Comparison of ENCODE assay signal across 8 cellular contexts in the genomic region with DNA sequence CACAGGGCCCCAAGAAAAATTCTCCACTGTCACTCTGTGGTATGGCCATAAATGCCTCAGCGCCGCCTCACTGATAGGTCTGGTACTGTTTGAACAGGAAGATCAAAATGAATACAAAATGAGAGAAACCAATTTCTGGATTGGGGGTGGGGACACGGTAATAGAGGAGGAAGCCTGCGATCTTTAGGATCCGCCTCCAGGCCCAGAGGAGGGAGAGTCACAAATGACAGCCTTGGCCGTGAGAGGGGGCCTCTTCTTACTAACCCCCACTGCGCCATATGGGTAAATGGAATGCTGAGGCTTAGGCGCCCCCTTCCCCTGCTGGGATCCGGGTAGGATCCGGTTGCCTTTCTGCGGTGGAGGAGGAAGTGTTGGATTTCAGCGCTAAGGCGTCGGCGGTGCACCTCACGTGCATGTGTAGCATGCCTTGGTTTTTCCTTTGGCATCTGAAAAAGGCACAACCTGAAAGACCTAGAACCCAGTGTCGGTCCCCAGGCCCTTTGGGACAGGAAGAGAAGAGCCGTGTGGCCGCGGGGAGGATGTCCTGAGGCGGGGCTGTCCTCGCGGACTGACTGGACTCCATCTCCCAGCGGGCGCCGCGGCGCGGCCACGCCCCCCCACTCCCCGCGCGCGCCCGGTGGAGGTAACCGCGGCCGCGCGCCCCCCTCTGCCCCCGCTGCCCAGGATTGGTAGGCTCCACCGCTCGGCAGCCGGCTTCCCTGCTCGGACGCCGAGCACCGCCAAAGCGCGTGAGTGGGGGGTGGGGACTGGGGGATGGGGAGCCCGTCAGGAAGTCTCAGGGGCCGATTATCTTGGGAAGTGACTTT. TPM values are rescaled to one million over a fixed set of nuclear protein-coding genes. Genes with fewer than 3 reads are reported as not detected.
DNase-seq lines count a peak whose midpoint lies in the region; ATAC-seq, FAIRE-seq and TF ChIP-seq lines count a peak whose summit lies in the region.

No MANE protein-coding gene starts in this region.

- DNase-seq in GM12891 (ENCODE audit: insufficient read length, low spot score) = peak; percentile 85
- DNase-seq in NCI-H1436 treated with DMSO at 0.1 percent for 48 hours (lab: John Stamatoyannopoulos, UW) = peak; percentile 58
- DNase-seq in T-cell = peak; percentile 72 to 90 (median 81)
- peak; percentile 92 to 95 (median 94) for DNase-seq in adrenal gland
- peak; percentile 90 to 91 for DNase-seq in heart right ventricle
- peak; percentile 96 for DNase-seq in posterior vena cava (ENCODE audit: low spot score)
- peak; percentile 91 to 98 for DNase-seq in upper lobe of left lung

- peak in 1 of 4 donors; percentile 19 for TF ChIP-seq EP300 in upper lobe of left lung (IDR thresholded peaks at IDR 0.05)

- intact Hi-C loops in adrenal gland (cut with DNase I) = loop anchor here (5.0 to 10.0 kb wide), 3 partner anchors 84 to 92 kb away; partner anchors contain the start of genes ARFGAP2 (in 1 of the 2), MYBPC3 (in 1 of the 2) and PACSIN3 (in 1 of the 2)
- intact Hi-C loops in heart right ventricle (cut with DNase I) = loop anchor here in 2 of 10 donors (5.0 to 10.0 kb wide), 2 partner anchors 92 to 94 kb away; partner anchors contain the start of gene ARFGAP2 (in 2 of the 2)
- intact Hi-C loops in posterior vena cava (cut with DNase I) = no loop called here

- ATAC-seq in HG02840 (IDR thresholded peaks at IDR 0.05; ENCODE audit: low FRiP score, unreplicated experiment) (peak; percentile 45), T-cell (replicated peaks in 1 of 4) (peak; percentile 69 to 76 (median 69)), heart right ventricle (peak; percentile 89 to 95 (median 92)), upper lobe of left lung (ENCODE audit: low FRiP score in 2 of 2) (peak; percentile 96)

- peak overlapping the region; percentile 88 to 89 (median 88) for H3K4me3 Mint-ChIP-seq in T-cell

- H3K27ac ChIP-seq in adrenal gland = peak overlapping the region; percentile 65 to 98 (median 91)
- peak overlapping the region; percentile 92 to 99 (median 98) for H3K27ac ChIP-seq in heart right ventricle
- H3K27ac ChIP-seq in upper lobe of left lung = peak overlapping the region; percentile 94 to 99 (median 95)

- CTCF ChIA-PET in T-cell (lab: Charles Lee) = interaction anchor here in 1 of 2 donors (1.2 kb wide), 1 partner anchor 10 kb away, joined by 3 read pairs; no protein-coding TSS in a partner anchor

- 1 to 6% (median 2%) methylated on average over 8 to 52 of the region's 52 CpGs for WGBS in adrenal gland, 4 donors
- WGBS in heart right ventricle, 2 donors = 2% methylated on average over 51 to 52 of the region's 52 CpGs
- 1 to 3% methylated on average over 21 to 26 of the region's 52 CpGs for WGBS in upper lobe of left lung, 2 donors

- H3K9me3 ChIP-seq in adrenal gland (replicated peaks in 1 of 3) = no peaks in the 10 kb centered on the region
- no peaks in the 10 kb centered on the region for H3K9me3 ChIP-seq in heart right ventricle
- no peaks in the 10 kb centered on the region for H3K9me3 ChIP-seq in upper lobe of left lung

- TF ChIP-seq CTCF in adrenal gland (IDR thresholded peaks at IDR 0.05) (peak in 3 of 6 experiments; percentile 26 to 54 (median 30)), heart right ventricle (IDR thresholded peaks at IDR 0.05) (peak in 4 of 9 donors; percentile 13 to 29 (median 20)), upper lobe of left lung (IDR thresholded peaks at IDR 0.05) (peak in 3 of 6 experiments; percentile 26 to 34 (median 29))

- H3K9me3 Mint-ChIP-seq in T-cell = no peaks in the 10 kb centered on the region

- peak overlapping the region; percentile 90 to 97 for H3K27ac Mint-ChIP-seq in T-cell

- peak overlapping the region in 3 of 4 donors; percentile 40 to 89 (median 44) for H3K4me3 ChIP-seq in adrenal gland
- peak overlapping the region; percentile 54 to 91 (median 82) for H3K4me3 ChIP-seq in heart right ventricle
- H3K4me3 ChIP-seq in upper lobe of left lung = peak overlapping the region; percentile 55 to 97 (median 90)

- peaks cover 0 to 5% of the 10 kb centered on the region in 2 donors for H3K36me3 ChIP-seq in adrenal gland (replicated peaks in 1 of 2)
- peaks cover 0 to 15% (median 2%) of the 10 kb centered on the region in 9 donors for H3K36me3 ChIP-seq in heart right ventricle
- H3K36me3 ChIP-seq in upper lobe of left lung = peaks cover 0 to 6% (median 2%) of the 10 kb centered on the region in 4 donors

- POLR2A ChIA-PET in T-cell (lab: Charles Lee) = no interaction called here

- no peaks in the 10 kb centered on the region for H3K27me3 Mint-ChIP-seq in T-cell

- TF ChIP-seq POLR2A in GM12891 (IDR thresholded peaks at IDR 0.05; ENCODE audit: low read depth, low read length) = 0 out of 2 replicates have a peak, but pooled peaks have one; percentile 31
- TF ChIP-seq POLR2A in adrenal gland (IDR thresholded peaks at IDR 0.05) = peak in 1 of 2 donors; percentile 26
- peak in 2 of 4 donors; percentile 5 to 42 for TF ChIP-seq POLR2A in upper lobe of left lung (IDR thresholded peaks at IDR 0.05)

- peak; percentile 89 for FAIRE-seq in GM12891 (lab: Jason Lieb, UNC)

- H3K27me3 ChIP-seq in adrenal gland (no peaks in the 10 kb centered on the region), heart right ventricle (no peaks in the 10 kb centered on the region), upper lobe of left lung (no peaks in the 10 kb centered on the region)

- peaks cover 51 to 68% (median 67%) of the 10 kb centered on the region in 3 donors for H3K4me1 Mint-ChIP-seq in T-cell

- peaks cover 2% of the 10 kb centered on the region for H3K36me3 Mint-ChIP-seq in T-cell

- H3K4me1 ChIP-seq in adrenal gland (replicated peaks in 1 of 2) (peaks cover 5 to 48% of the 10 kb centered on the region in 2 donors), heart right ventricle (peaks cover 10 to 61% (median 49%) of the 10 kb centered on the region in 9 donors), upper lobe of left lung (peaks cover 34 to 53% (median 41%) of the 10 kb centered on the region in 4 donors)

TF ChIP-seq in GM12891, 5 proteins besides CTCF, POLR2A, EP300 and RAD21:
- no peak for TF ChIP-seq PAX5 (IDR thresholded peaks at IDR 0.05; ENCODE audit: insufficient read depth, low read length, severe bottlenecking)
- TF ChIP-seq POU2F2 (IDR thresholded peaks at IDR 0.05; ENCODE audit: low read depth, low read length) = no peak
- peak; percentile 19; the same call in 1 of the 2 replicates for TF ChIP-seq SPI1 (IDR thresholded peaks at IDR 0.05; ENCODE audit: low read depth, low read length)

RNA-seq across cellular contexts. Expression of gene MADD, which starts 0.7 kb away (rescaled TPM):
- polyA plus RNA-seq in GM12891 (2012; ENCODE audit: low read depth, missing spikeins) = 15.8 TPM
- 100 to 1,000 TPM; 116 to 189 (median 124) TPM for total RNA-seq in T-cell
- total RNA-seq in adrenal gland = 10 to 100 TPM; 38.8 to 83.0 (median 55.5) TPM
- 10 to 100 TPM; 33.4 to 48.9 (median 45.9) TPM for polyA plus RNA-seq in adrenal gland
- 10 to 100 TPM; 23.8 to 54.8 (median 35.7) TPM for total RNA-seq in heart right ventricle
- 10 to 100 TPM; 24.4 to 35.1 TPM for polyA plus RNA-seq in heart right ventricle
- total RNA-seq in posterior vena cava = 10 to 100 TPM; 32.4 to 32.5 TPM
- 100 to 1,000 TPM in 1 of 6 donors, 10 to 100 TPM in 5; 39.6 to 129 (median 47.9) TPM for total RNA-seq in upper lobe of left lung

RNA-seq across cellular contexts. Expression of gene NR1H3, which starts 11.4 kb away (rescaled TPM):
- 3.9 TPM for polyA plus RNA-seq in GM12891 (2012; ENCODE audit: low read depth, missing spikeins)
- 10 to 100 TPM in 3 of 5 donors, 1 to 10 TPM in 2; 3.6 to 16.7 (median 11.7) TPM for total RNA-seq in T-cell
- 10 to 100 TPM; 23.7 to 76.3 (median 47.2) TPM for total RNA-seq in adrenal gland
- 100 to 1,000 TPM in 1 of 3 donors, 10 to 100 TPM in 2; 15.4 to 246 (median 75.8) TPM for polyA plus RNA-seq in adrenal gland
- total RNA-seq in heart right ventricle = 10 to 100 TPM in 4 of 10 donors, 1 to 10 TPM in 6; 6.6 to 26.5 (median 9.7) TPM
- 10 to 100 TPM; 15.5 to 49.2 TPM for polyA plus RNA-seq in heart right ventricle
- 10 to 100 TPM; 11.9 to 24.8 TPM for total RNA-seq in posterior vena cava
- 100 to 1,000 TPM in 2 of 6 donors, 10 to 100 TPM in 4; 37.3 to 367 (median 49.2) TPM for total RNA-seq in upper lobe of left lung

RNA-seq across cellular contexts. Expression of gene ACP2, which starts 20.6 kb away (rescaled TPM):
- 10.5 TPM for polyA plus RNA-seq in GM12891 (2012; ENCODE audit: low read depth, missing spikeins)
- total RNA-seq in T-cell (10 to 100 TPM; 16.2 to 26.8 (median 21.9) TPM), adrenal gland (100 to 1,000 TPM in 4 of 8 donors, 10 to 100 TPM in 4; 64.6 to 127 (median 92.4) TPM), heart right ventricle (10 to 100 TPM; 17.2 to 38.8 (median 21.8) TPM), posterior vena cava (10 to 100 TPM; 18.0 to 25.1 TPM), upper lobe of left lung (10 to 100 TPM; 37.0 to 78.6 (median 46.5) TPM)
- polyA plus RNA-seq in adrenal gland (10 to 100 TPM; 39.8 to 59.7 (median 58.2) TPM), heart right ventricle (10 to 100 TPM; 28.9 to 42.6 TPM)

RNA-seq across cellular contexts. Expression of gene DDB2, which starts 54.4 kb away (rescaled TPM):
- 133 TPM for polyA plus RNA-seq in GM12891 (2012; ENCODE audit: low read depth, missing spikeins)
- total RNA-seq in T-cell = 100 to 1,000 TPM in 3 of 5 donors, 10 to 100 TPM in 2; 55.0 to 136 (median 123) TPM
- 100 to 1,000 TPM in 1 of 8 donors, 10 to 100 TPM in 7; 35.8 to 121 (median 58.5) TPM for total RNA-seq in adrenal gland
- polyA plus RNA-seq in adrenal gland = 100 to 1,000 TPM in 1 of 3 donors, 10 to 100 TPM in 2; 48.3 to 128 (median 54.9) TPM
- 10 to 100 TPM in 4 of 10 donors, 1 to 10 TPM in 6; 6.4 to 22.5 (median 8.3) TPM for total RNA-seq in heart right ventricle
- polyA plus RNA-seq in heart right ventricle = 10 to 100 TPM in 1 of 2 donors, 1 to 10 TPM in 1; 8.1 to 30.6 TPM
- 10 to 100 TPM; 30.1 to 31.5 TPM for total RNA-seq in posterior vena cava
- 100 to 1,000 TPM in 1 of 6 donors, 10 to 100 TPM in 5; 18.2 to 107 (median 47.1) TPM for total RNA-seq in upper lobe of left lung

Comparison
In these comparisons a context has a peak if more than half of its experiments do, and no peak if none do; other contexts are left out.
1. Peak in every context shown above with its lines: DNase-seq, ATAC-seq, H3K4me3 ChIP-seq and H3K27ac ChIP-seq.
2. ATAC-seq: peak in every context shown above with its lines; median percentile 96 in upper lobe of left lung; 92 in heart right ventricle; 69 in T-cell; 45 in HG02840.
3. intact Hi-C loops: an anchor here in adrenal gland (5.0 to 10.0 kb wide); none called in posterior vena cava.